ENCODE assay signal across 12 cellular contexts in the genomic region with DNA sequence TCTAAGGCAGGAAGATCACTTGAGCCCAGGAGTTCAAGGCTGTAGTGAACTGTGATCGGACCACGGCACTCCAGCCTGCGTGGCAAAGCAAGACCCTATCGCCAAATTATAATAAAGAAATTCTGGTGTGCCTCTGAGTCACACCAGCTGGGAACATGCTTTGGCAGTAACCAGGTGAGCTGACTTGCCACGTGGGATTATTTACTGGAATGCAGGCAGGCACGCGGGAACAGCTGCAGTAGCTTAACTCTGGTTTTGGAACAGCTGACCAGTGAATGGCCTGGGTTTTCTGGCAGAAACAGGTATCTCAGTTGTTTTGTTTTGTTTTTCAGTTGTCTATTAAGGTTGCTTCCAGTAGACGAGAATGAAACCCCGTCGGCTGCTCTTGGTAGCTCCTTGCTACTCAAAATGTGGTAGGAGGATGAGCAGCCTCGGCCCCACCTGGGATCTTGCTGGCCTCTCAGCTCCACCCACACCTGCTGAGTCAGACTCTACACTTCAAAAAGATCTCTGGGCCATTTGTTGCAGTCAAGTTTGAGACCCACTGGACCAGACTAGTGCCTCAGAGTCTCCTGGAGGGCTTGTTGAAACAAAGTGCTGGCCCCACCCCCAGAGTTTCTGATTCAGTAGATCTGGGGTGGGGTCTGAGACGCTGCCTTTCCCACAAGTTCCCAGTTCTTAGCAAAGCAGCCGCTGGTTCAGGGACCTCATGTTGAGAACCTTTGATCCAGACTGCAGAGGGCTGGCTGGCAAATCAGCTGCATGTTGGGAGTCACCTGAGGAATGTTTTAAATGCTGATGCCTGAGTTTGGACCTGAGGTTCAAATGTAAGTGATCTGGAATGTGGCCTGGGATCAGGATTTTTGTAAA. TPM values are rescaled to one million over a fixed set of nuclear protein-coding genes. Genes with fewer than 3 reads are reported as not detected.
DNase-seq lines count a peak whose midpoint lies in the region; ATAC-seq and TF ChIP-seq lines count a peak whose summit lies in the region.
"Had no signal": no experiment of that assay in that cellular context is flagged by ENCODE, and none has a peak within 500 bp of the region (broad histone marks: within the 10 kb centered on the region; RNA-seq: fewer than 3 reads in every experiment).

No MANE protein-coding gene starts in this region.

- ATAC-seq in activated T-cell treated with anti-CD3 and anti-CD28 coated beads, Interleukin-2, amount 50 U/mL, for 72 hours (replicated peaks in 1 of 2) = peak; percentile 63 to 85
- ATAC-seq: left cardiac atrium had no signal

- H3K4me3 ChIP-seq in smooth muscle cell (no peak overlapping the region), uterus (no peak overlapping the region)

- no peaks in the 10 kb centered on the region for H3K27me3 Mint-ChIP-seq in activated T-cell treated with anti-CD3 and anti-CD28 coated beads, Interleukin-2, amount 50 U/mL, for 72 hours (ENCODE audit: low read depth)

- peak overlapping the region; percentile 64 for H3K9ac ChIP-seq in smooth muscle cell (ENCODE audit: low read depth)

- no peaks in the 10 kb centered on the region for H3K79me2 ChIP-seq in smooth muscle cell (ENCODE audit: low read depth)

- H3K4me3 Mint-ChIP-seq in activated T-cell treated with anti-CD3 and anti-CD28 coated beads, Interleukin-2, amount 50 U/mL, for 72 hours = no peak overlapping the region

- H3F3A ChIP-seq in smooth muscle cell (ENCODE audit: low read depth) = no peaks in the 10 kb centered on the region

- peak overlapping the region; percentile 25 for H3K27ac Mint-ChIP-seq in activated T-cell treated with anti-CD3 and anti-CD28 coated beads, Interleukin-2, amount 50 U/mL, for 72 hours

- no peaks in the 10 kb centered on the region for H3K9me3 Mint-ChIP-seq in activated T-cell treated with anti-CD3 and anti-CD28 coated beads, Interleukin-2, amount 50 U/mL, for 72 hours

- no peak for TF ChIP-seq CTCF in smooth muscle cell (IDR thresholded peaks at IDR 0.05; ENCODE audit: borderline replicate concordance, insufficient read depth, poor library complexity, severe bottlenecking)
- TF ChIP-seq CTCF in uterus (IDR thresholded peaks at IDR 0.05) = no peak

- peaks cover 2 to 4% of the 10 kb centered on the region in 2 donors for H3K36me3 Mint-ChIP-seq in activated T-cell treated with anti-CD3 and anti-CD28 coated beads, Interleukin-2, amount 50 U/mL, for 72 hours (ENCODE audit: insufficient read depth in 2 of 2)

- H3K4me2 ChIP-seq in smooth muscle cell = no peak overlapping the region

- no peak overlapping the region for H2AFZ ChIP-seq in smooth muscle cell (ENCODE audit: low read depth)

- H3K36me3 ChIP-seq in smooth muscle cell (ENCODE audit: low read depth) = no peaks in the 10 kb centered on the region
- no peaks in the 10 kb centered on the region for H3K36me3 ChIP-seq in uterus

- H3K27me3 ChIP-seq in smooth muscle cell (ENCODE audit: low read depth) = no peaks in the 10 kb centered on the region
- no peaks in the 10 kb centered on the region for H3K27me3 ChIP-seq in uterus

- peak overlapping the region; percentile 87 for H3K27ac ChIP-seq in smooth muscle cell (ENCODE audit: low read depth)
- no peak overlapping the region for H3K27ac ChIP-seq in uterus

- no peaks in the 10 kb centered on the region for H3K9me3 ChIP-seq in smooth muscle cell (replicated peaks; ENCODE audit: low read depth)
- H3K9me3 ChIP-seq in uterus = no peaks in the 10 kb centered on the region

- intact Hi-C loops in uterus (cut with DNase I; ENCODE audit: low total_unique reads) = loop anchor here (10.0 kb wide), 1 partner anchor 181 kb away; a partner anchor contains a TSS

- H3K4me1 Mint-ChIP-seq in activated T-cell treated with anti-CD3 and anti-CD28 coated beads, Interleukin-2, amount 50 U/mL, for 72 hours (ENCODE audit: low read depth) = peaks cover 26% of the 10 kb centered on the region

- H4K20me1 ChIP-seq in smooth muscle cell (ENCODE audit: low read depth) = peaks cover 11% of the 10 kb centered on the region

- no peak for TF ChIP-seq POLR2A in uterus (IDR thresholded peaks at IDR 0.05)

- peak; percentile 41 to 63 for DNase-seq in activated CD4-positive, alpha-beta T cell treated with anti-CD3 and anti-CD28 coated beads, Interleukin-2, amount 50 U/mL, for 48 hours
- no peak for DNase-seq in activated CD4-positive, alpha-beta T cell treated with anti-CD3 and anti-CD28 coated beads for 4 hours
- DNase-seq in activated T-cell treated with anti-CD3 and anti-CD28 coated beads, Interleukin-2, amount 50 U/mL, for 72 hours = peak; percentile 50 to 56
- DNase-seq in islet precursor cell (peak; percentile 95), smooth muscle cell (lab: John Stamatoyannopoulos, UW; ENCODE audit: unreplicated experiment) (no peak), 8988T (no peak), uterus (no peak), D341Med (ENCODE audit: low spot score) (no peak)
- DNase-seq: ACHN; activated effector memory CD4-positive, alpha-beta T cell treated with Interleukin-2 at 50 U/mL for 16 hours; left cardiac atrium; NCI-H1417 had no signal

- H3K4me1 ChIP-seq in smooth muscle cell (ENCODE audit: low read depth) = no peaks in the 10 kb centered on the region
- no peaks in the 10 kb centered on the region for H3K4me1 ChIP-seq in uterus

- 49% methylated on average over 13 of the region's 13 CpGs for WGBS in smooth muscle cell (ENCODE audit: low lambda C conversion rate)

RNA-seq across cellular contexts. Expression of a gene that starts 26.6 kb away (rescaled TPM):
- 100 to 1,000 TPM; 123 to 170 TPM for total RNA-seq in activated T-cell treated with anti-CD3 and anti-CD28 coated beads, Interleukin-2, amount 50 U/mL, for 72 hours
- total RNA-seq in smooth muscle cell = 67.9 and 82.9 TPM in 2 replicates
- 265 and 278 TPM in 2 replicates for polyA plus RNA-seq in smooth muscle cell
- 10 to 100 TPM in 3 of 4 donors, 1 to 10 TPM in 1; 4.1 to 93.8 (median 21.5) TPM for total RNA-seq in uterus

Comparison
In these comparisons a context has a peak if more than half of its experiments do, and no peak if none do; other contexts are left out.
1. DNase-seq: peak in activated CD4-positive, alpha-beta T cell treated with anti-CD3 and anti-CD28 coated beads, Interleukin-2, amount 50 U/mL, for 48 hours (2 of 2), activated T-cell treated with anti-CD3 and anti-CD28 coated beads, Interleukin-2, amount 50 U/mL, for 72 hours (2 of 2) and islet precursor cell (single experiment); none in activated CD4-positive, alpha-beta T cell treated with anti-CD3 and anti-CD28 coated beads for 4 hours (0 of 2), smooth muscle cell (single experiment), 8988T (single experiment), uterus (0 of 2) and D341Med (single experiment).